Comparison of ENCODE assay signal across 1 cellular context in genomic region chr5:82622205-82622604, GRCh38.
TF ChIP-seq lines count a peak whose summit lies in the region.

No MANE protein-coding gene starts in this region.

TF ChIP-seq in liver, 16 proteins besides CTCF, POLR2A, EP300 and RAD21:
- TF ChIP-seq, protein P1, sequence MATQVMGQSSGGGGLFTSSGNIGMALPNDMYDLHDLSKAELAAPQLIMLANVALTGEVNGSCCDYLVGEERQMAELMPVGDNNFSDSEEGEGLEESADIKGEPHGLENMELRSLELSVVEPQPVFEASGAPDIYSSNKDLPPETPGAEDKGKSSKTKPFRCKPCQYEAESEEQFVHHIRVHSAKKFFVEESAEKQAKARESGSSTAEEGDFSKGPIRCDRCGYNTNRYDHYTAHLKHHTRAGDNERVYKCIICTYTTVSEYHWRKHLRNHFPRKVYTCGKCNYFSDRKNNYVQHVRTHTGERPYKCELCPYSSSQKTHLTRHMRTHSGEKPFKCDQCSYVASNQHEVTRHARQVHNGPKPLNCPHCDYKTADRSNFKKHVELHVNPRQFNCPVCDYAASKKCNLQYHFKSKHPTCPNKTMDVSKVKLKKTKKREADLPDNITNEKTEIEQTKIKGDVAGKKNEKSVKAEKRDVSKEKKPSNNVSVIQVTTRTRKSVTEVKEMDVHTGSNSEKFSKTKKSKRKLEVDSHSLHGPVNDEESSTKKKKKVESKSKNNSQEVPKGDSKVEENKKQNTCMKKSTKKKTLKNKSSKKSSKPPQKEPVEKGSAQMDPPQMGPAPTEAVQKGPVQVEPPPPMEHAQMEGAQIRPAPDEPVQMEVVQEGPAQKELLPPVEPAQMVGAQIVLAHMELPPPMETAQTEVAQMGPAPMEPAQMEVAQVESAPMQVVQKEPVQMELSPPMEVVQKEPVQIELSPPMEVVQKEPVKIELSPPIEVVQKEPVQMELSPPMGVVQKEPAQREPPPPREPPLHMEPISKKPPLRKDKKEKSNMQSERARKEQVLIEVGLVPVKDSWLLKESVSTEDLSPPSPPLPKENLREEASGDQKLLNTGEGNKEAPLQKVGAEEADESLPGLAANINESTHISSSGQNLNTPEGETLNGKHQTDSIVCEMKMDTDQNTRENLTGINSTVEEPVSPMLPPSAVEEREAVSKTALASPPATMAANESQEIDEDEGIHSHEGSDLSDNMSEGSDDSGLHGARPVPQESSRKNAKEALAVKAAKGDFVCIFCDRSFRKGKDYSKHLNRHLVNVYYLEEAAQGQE (IDR thresholded peaks at IDR 0.05) = no peak
- TF ChIP-seq HNF4G (IDR thresholded peaks at IDR 0.05) = no peak
